ENCODE assay signal across 15 cellular contexts in genomic region chr11:3823762-3824506, GRCh38. TPM values are rescaled to one million over a fixed set of nuclear protein-coding genes. Genes with fewer than 3 reads are reported as not detected.
DNase-seq lines count a peak whose midpoint lies in the region; ATAC-seq and TF ChIP-seq lines count a peak whose summit lies in the region.
"Had no signal": no experiment of that assay in that cellular context is flagged by ENCODE, and none has a peak within 500 bp of the region (broad histone marks: within the 10 kb centered on the region; RNA-seq: fewer than 3 reads in every experiment).

No MANE protein-coding gene starts in this region.

- peaks cover 12 to 29% of the 10 kb centered on the region in 2 experiments for H3K79me1 ChIP-seq in IMR-90 (ENCODE audit: low read depth in 1 of 2, low read length in 2 of 2)

- H3K4me1 ChIP-seq in IMR-90 (ENCODE audit: control insufficient read depth, insufficient read depth, low read length), result peaks cover 4% of the 10 kb centered on the region
- H3K4me1 ChIP-seq: BLaER1, body of pancreas had no signal

- H3K4me2 ChIP-seq in IMR-90 (ENCODE audit: low read depth, low read length), result no peak overlapping the region
- H3K4me2 ChIP-seq: BLaER1 had no signal

- TF ChIP-seq CTCF in IMR-90 (conservative IDR thresholded peaks at IDR 0.05; ENCODE audit: low read depth, low read length), result no peak
- TF ChIP-seq CTCF in progenitor cell of endocrine pancreas (IDR thresholded peaks at IDR 0.05; ENCODE audit: unreplicated experiment), result no peak

- no peak overlapping the region for H2BK5ac ChIP-seq in IMR-90 (ENCODE audit: low read depth, low read length, poor library complexity, severe bottlenecking)

- CTCF ChIA-PET in IMR-90 (lab: Yijun Ruan, JAX), result interaction anchor here (0.6 kb wide), 1 partner anchor 26 kb away, joined by 5 read pairs; no protein-coding TSS in a partner anchor

- DNase-seq in activated CD4-positive, alpha-beta T cell treated with anti-CD3 and anti-CD28 coated beads, Interleukin-2, amount 10 ng/mL, durations not matched to agents 24 days and 14 days, result no peak
- no peak for DNase-seq in activated CD4-positive, alpha-beta T cell treated with anti-CD3 and anti-CD28 coated beads for 1 hour
- DNase-seq in IMR-90 (no peak), progenitor cell of endocrine pancreas (ENCODE audit: low spot score, unreplicated experiment) (no peak), Right ventricle myocardium superior (no peak)
- no peak for DNase-seq in activated naive CD8-positive, alpha-beta T cell treated with anti-CD3 and anti-CD28 coated beads, Interleukin-2, amount 50 U/mL, for 24 hours
- DNase-seq: NCI-H2029 treated with DMSO at 0.1 percent for 48 hours, NCI-H510A had no signal

- no peak overlapping the region for H3K4me3 ChIP-seq in IMR-90 (ENCODE audit: insufficient read depth, low read depth, low read length)
- H3K4me3 ChIP-seq: BLaER1, body of pancreas, HAP-1, thoracic aorta had no signal

- peaks cover 42% of the 10 kb centered on the region for H3K36me3 Mint-ChIP-seq in activated CD4-positive, alpha-beta T cell treated with anti-CD3 and anti-CD28 coated beads, Interleukin-2, amount 10 ng/mL, durations not matched to agents 24 days and 14 days (ENCODE audit: low read depth)
- peaks cover 40% of the 10 kb centered on the region for H3K36me3 Mint-ChIP-seq in activated naive CD8-positive, alpha-beta T cell treated with anti-CD3 and anti-CD28 coated beads, Interleukin-2, amount 50 U/mL, for 24 hours (ENCODE audit: low read depth)
- peaks cover 7% of the 10 kb centered on the region for H3K36me3 Mint-ChIP-seq in progenitor cell of endocrine pancreas (ENCODE audit: insufficient read depth)

- H3K4me3 Mint-ChIP-seq in activated CD4-positive, alpha-beta T cell treated with anti-CD3 and anti-CD28 coated beads, Interleukin-2, amount 10 ng/mL, durations not matched to agents 24 days and 14 days, result no peak overlapping the region
- no peak overlapping the region for H3K4me3 Mint-ChIP-seq in activated naive CD8-positive, alpha-beta T cell treated with anti-CD3 and anti-CD28 coated beads, Interleukin-2, amount 50 U/mL, for 24 hours
- no peak overlapping the region for H3K4me3 Mint-ChIP-seq in progenitor cell of endocrine pancreas (ENCODE audit: low read depth)
- H3K4me3 Mint-ChIP-seq: activated CD8-positive, alpha-beta memory T cell treated with anti-CD3 and anti-CD28 coated beads, Interleukin-2, amount 10 ng/mL, durations not matched to agents 7 days and 5 days had no signal

- no peak overlapping the region for H4K91ac ChIP-seq in IMR-90 (ENCODE audit: insufficient read depth, low read depth, low read length)

- no peak overlapping the region for H4K8ac ChIP-seq in IMR-90 (ENCODE audit: low read depth in 2 of 2, low read length in 2 of 2)

- 95% methylated on average over 14 of the region's 30 CpGs; no CpG with 5 or more reads in 1 of the 2 experiments for WGBS in IMR-90 (ENCODE audit: extremely low coverage in 2 of 2, insufficient read length in 1 of 2), 2 experiments

- peak overlapping the region; percentile 71 for H3K27ac Mint-ChIP-seq in activated CD4-positive, alpha-beta T cell treated with anti-CD3 and anti-CD28 coated beads, Interleukin-2, amount 10 ng/mL, durations not matched to agents 24 days and 14 days
- peak overlapping the region; percentile 67 for H3K27ac Mint-ChIP-seq in activated naive CD8-positive, alpha-beta T cell treated with anti-CD3 and anti-CD28 coated beads, Interleukin-2, amount 50 U/mL, for 24 hours
- H3K27ac Mint-ChIP-seq in progenitor cell of endocrine pancreas, result peak overlapping the region; percentile 39
- H3K27ac Mint-ChIP-seq: activated CD8-positive, alpha-beta memory T cell treated with anti-CD3 and anti-CD28 coated beads, Interleukin-2, amount 10 ng/mL, durations not matched to agents 7 days and 5 days had no signal

- H3K4me1 Mint-ChIP-seq in activated CD4-positive, alpha-beta T cell treated with anti-CD3 and anti-CD28 coated beads, Interleukin-2, amount 10 ng/mL, durations not matched to agents 24 days and 14 days, result peaks cover 27% of the 10 kb centered on the region
- peaks cover 27% of the 10 kb centered on the region for H3K4me1 Mint-ChIP-seq in activated naive CD8-positive, alpha-beta T cell treated with anti-CD3 and anti-CD28 coated beads, Interleukin-2, amount 50 U/mL, for 24 hours
- no peaks in the 10 kb centered on the region for H3K4me1 Mint-ChIP-seq in progenitor cell of endocrine pancreas (ENCODE audit: low read depth)

- no peak overlapping the region for H2BK15ac ChIP-seq in IMR-90 (ENCODE audit: low read depth, low read length)

- no peak overlapping the region for H3K23ac ChIP-seq in IMR-90 (ENCODE audit: low read depth, low read length)

- H3K27me3 Mint-ChIP-seq in activated CD4-positive, alpha-beta T cell treated with anti-CD3 and anti-CD28 coated beads, Interleukin-2, amount 10 ng/mL, durations not matched to agents 24 days and 14 days, result no peaks in the 10 kb centered on the region
- no peaks in the 10 kb centered on the region for H3K27me3 Mint-ChIP-seq in activated naive CD8-positive, alpha-beta T cell treated with anti-CD3 and anti-CD28 coated beads, Interleukin-2, amount 50 U/mL, for 24 hours
- H3K27me3 Mint-ChIP-seq in progenitor cell of endocrine pancreas, result no peaks in the 10 kb centered on the region
- H3K27me3 Mint-ChIP-seq: activated CD8-positive, alpha-beta memory T cell treated with anti-CD3 and anti-CD28 coated beads, Interleukin-2, amount 10 ng/mL, durations not matched to agents 7 days and 5 days had no signal

- H3K27me3 ChIP-seq in IMR-90 (ENCODE audit: control insufficient read depth, insufficient read depth, low read length), result no peaks in the 10 kb centered on the region
- H3K27me3 ChIP-seq: BLaER1, body of pancreas had no signal

- H2BK120ac ChIP-seq in IMR-90 (ENCODE audit: low read depth, low read length), result no peak overlapping the region

- TF ChIP-seq RAD21 in IMR-90 (IDR thresholded peaks at IDR 0.05; ENCODE audit: low read length), result no peak

- dilution Hi-C loops in IMR-90 (cut with HindIII; ENCODE audit: low sequenced_read_pairs, unreplicated experiment), result no loop called here

- H3K27ac ChIP-seq in IMR-90 (ENCODE audit: insufficient read depth, low read length), result no peak overlapping the region
- H3K27ac ChIP-seq: BLaER1, body of pancreas, thoracic aorta had no signal

- no peak overlapping the region for H3K4ac ChIP-seq in IMR-90 (ENCODE audit: low read depth, low read length)

- peak overlapping the region; percentile 17; the same call in 1 of the 2 replicates for H2AK5ac ChIP-seq in IMR-90 (ENCODE audit: low read depth, low read length)

- POLR2A ChIA-PET in IMR-90 (lab: Charles Lee; ENCODE audit: unreplicated experiment), result no interaction called here

- in situ Hi-C loops in IMR-90 (cut with MboI; ENCODE audit: low sequenced_read_pairs), result no loop called here

- no TSS peak for BruUV-seq in IMR-90 (replicated peaks; lab: Mats Ljungman, UMichigan)

- intact Hi-C loops in activated CD4-positive, alpha-beta T cell treated with anti-CD3 and anti-CD28 coated beads, Interleukin-2, amount 10 ng/mL, durations not matched to agents 24 days and 14 days (cut with micrococcal nuclease), result loop anchor here (1.0 to 2.0 kb wide), 2 partner anchors 17 to 248 kb away; partner anchors contain the start of gene RHOG
- intact Hi-C loops in IMR-90 (cut with micrococcal nuclease), result no loop called here
- intact Hi-C loops in Right ventricle myocardium superior (cut with DNase I), result no loop called here

- no peak overlapping the region for H3K9ac ChIP-seq in IMR-90 (ENCODE audit: low read depth, low read length)
- H3K9ac ChIP-seq: BLaER1 had no signal

- peak overlapping the region; percentile 23 for H2AK9ac ChIP-seq in IMR-90 (replicated peaks; ENCODE audit: low read depth, low read length, poor library complexity)

- no peak overlapping the region for H2BK20ac ChIP-seq in IMR-90 (ENCODE audit: low read depth, low read length)

- H3K36me3 ChIP-seq in IMR-90 (ENCODE audit: control insufficient read depth, insufficient read depth, low read length), result peaks cover 38% of the 10 kb centered on the region

- ATAC-seq in IMR-90 (ENCODE audit: low read depth) (no peak), GM18858 (IDR thresholded peaks at IDR 0.05; ENCODE audit: unreplicated experiment) (no peak), Right ventricle myocardium superior (ENCODE audit: poor library complexity) (no peak), GM19455 (IDR thresholded peaks at IDR 0.05; ENCODE audit: unreplicated experiment) (no peak)
- no peak for ATAC-seq in activated naive CD8-positive, alpha-beta T cell treated with anti-CD3 and anti-CD28 coated beads, Interleukin-2, amount 50 U/mL, for 24 hours

- H4K20me1 ChIP-seq in IMR-90 (ENCODE audit: insufficient read depth, low read length), result peaks cover 15% of the 10 kb centered on the region; the same call in 1 of the 2 replicates

- no peaks in the 10 kb centered on the region for H3K9me3 Mint-ChIP-seq in activated CD4-positive, alpha-beta T cell treated with anti-CD3 and anti-CD28 coated beads, Interleukin-2, amount 10 ng/mL, durations not matched to agents 24 days and 14 days
- H3K9me3 Mint-ChIP-seq in activated naive CD8-positive, alpha-beta T cell treated with anti-CD3 and anti-CD28 coated beads, Interleukin-2, amount 50 U/mL, for 24 hours, result no peaks in the 10 kb centered on the region
- no peaks in the 10 kb centered on the region for H3K9me3 Mint-ChIP-seq in progenitor cell of endocrine pancreas (ENCODE audit: low read depth)

- H3K56ac ChIP-seq in IMR-90 (ENCODE audit: extremely low read depth, insufficient read depth, low read length), result no peak overlapping the region

- no peak for TF ChIP-seq POLR2A in IMR-90 (IDR thresholded peaks at IDR 0.05; ENCODE audit: low read depth, low read length)

- H4K5ac ChIP-seq in IMR-90 (ENCODE audit: low read depth, low read length), result no peak overlapping the region

- H3K9me3 ChIP-seq in IMR-90 (ENCODE audit: control insufficient read depth, insufficient read depth, low read length), result no peaks in the 10 kb centered on the region
- H3K9me3 ChIP-seq: BLaER1, body of pancreas, HAP-1, thoracic aorta had no signal

- H2AFZ ChIP-seq in IMR-90 (replicated peaks; ENCODE audit: low read length, poor library complexity), result no peak overlapping the region

- H3K14ac ChIP-seq in IMR-90 (replicated peaks; ENCODE audit: low read depth, low read length), result no peak overlapping the region

- H3K9me1 ChIP-seq in IMR-90 (ENCODE audit: insufficient read depth, low read length), result peaks cover 21% of the 10 kb centered on the region; the same call in 1 of the 2 replicates

- no peak overlapping the region for H3K18ac ChIP-seq in IMR-90 (ENCODE audit: low read depth, low read length)

RNA-seq across cellular contexts. Expression of gene PGAP2, which starts 15.6 kb away (rescaled TPM):
- total RNA-seq in activated CD4-positive, alpha-beta T cell treated with anti-CD3 and anti-CD28 coated beads, Interleukin-2, amount 10 ng/mL, durations not matched to agents 24 days and 14 days, result 30.0 and 32.5 TPM in 2 replicates
- total RNA-seq in IMR-90 (2012; rRNA removed), result 10.6 TPM in 2 replicates
- 31.3 and 36.7 TPM in 2 replicates for polyA plus RNA-seq in IMR-90 (2012; rRNA removed)
- 22.4 and 36.8 TPM in 2 replicates for polyA plus RNA-seq in IMR-90 (2012; cell fraction: cytosol; rRNA removed)
- polyA plus RNA-seq in IMR-90 (2012; cell fraction: nucleus; rRNA removed; ENCODE audit: low replicate concordance), result 74.5 and 92.9 TPM in 2 replicates
- 46.7 and 51.3 TPM in 2 replicates for total RNA-seq in progenitor cell of endocrine pancreas
- total RNA-seq in Right ventricle myocardium superior, result 26.8 TPM

RNA-seq across cellular contexts. Expression of gene RHOG, which starts 16.8 kb away (rescaled TPM):
- 174 and 176 TPM in 2 replicates for total RNA-seq in activated CD4-positive, alpha-beta T cell treated with anti-CD3 and anti-CD28 coated beads, Interleukin-2, amount 10 ng/mL, durations not matched to agents 24 days and 14 days
- 16.3 and 20.6 TPM in 2 replicates for total RNA-seq in IMR-90 (2012; rRNA removed)
- polyA plus RNA-seq in IMR-90 (2012; rRNA removed), result 106 and 114 TPM in 2 replicates
- polyA plus RNA-seq in IMR-90 (2012; cell fraction: cytosol; rRNA removed), result 41.7 and 123 TPM in 2 replicates
- polyA plus RNA-seq in IMR-90 (2012; cell fraction: nucleus; rRNA removed; ENCODE audit: low replicate concordance), result 16.5 and 40.2 TPM in 2 replicates
- total RNA-seq in progenitor cell of endocrine pancreas, result 21.4 and 25.0 TPM in 2 replicates
- total RNA-seq in Right ventricle myocardium superior, result 22.3 TPM

RNA-seq across cellular contexts. Expression of gene NUP98, which starts 26.6 kb away (rescaled TPM):
- 122 and 129 TPM in 2 replicates for total RNA-seq in activated CD4-positive, alpha-beta T cell treated with anti-CD3 and anti-CD28 coated beads, Interleukin-2, amount 10 ng/mL, durations not matched to agents 24 days and 14 days
- total RNA-seq in IMR-90 (2012; rRNA removed) (138 and 145 TPM in 2 replicates), progenitor cell of endocrine pancreas (80.3 and 83.4 TPM in 2 replicates), Right ventricle myocardium superior (43.2 TPM)
- 103 and 105 TPM in 2 replicates for polyA plus RNA-seq in IMR-90 (2012; rRNA removed)
- polyA plus RNA-seq in IMR-90 (2012; cell fraction: cytosol; rRNA removed), result 69.7 and 79.4 TPM in 2 replicates
- polyA plus RNA-seq in IMR-90 (2012; cell fraction: nucleus; rRNA removed; ENCODE audit: low replicate concordance), result 137 and 211 TPM in 2 replicates

RNA-seq across cellular contexts. Expression of gene STIM1, which starts 31.5 kb away (rescaled TPM):
- 60.6 and 63.4 TPM in 2 replicates for total RNA-seq in activated CD4-positive, alpha-beta T cell treated with anti-CD3 and anti-CD28 coated beads, Interleukin-2, amount 10 ng/mL, durations not matched to agents 24 days and 14 days
- total RNA-seq in IMR-90 (2012; rRNA removed) (13.9 and 17.9 TPM in 2 replicates), progenitor cell of endocrine pancreas (27.2 and 32.7 TPM in 2 replicates), Right ventricle myocardium superior (27.5 TPM)
- polyA plus RNA-seq in IMR-90 (2012; rRNA removed), result 19.2 and 23.0 TPM in 2 replicates
- 24.2 and 28.5 TPM in 2 replicates for polyA plus RNA-seq in IMR-90 (2012; cell fraction: cytosol; rRNA removed)
- 34.8 and 44.6 TPM in 2 replicates for polyA plus RNA-seq in IMR-90 (2012; cell fraction: nucleus; rRNA removed; ENCODE audit: low replicate concordance)
